ENCODE assay signal across 1 cellular context in genomic region chr15:40412095-40412759, GRCh38.
TF ChIP-seq lines count a peak whose summit lies in the region.

No MANE protein-coding gene starts in this region.

TF ChIP-seq in HepG2, 621 proteins besides CTCF, POLR2A, EP300 and RAD21 (continued from another document and continues in another):
- TF ChIP-seq, protein P1, sequence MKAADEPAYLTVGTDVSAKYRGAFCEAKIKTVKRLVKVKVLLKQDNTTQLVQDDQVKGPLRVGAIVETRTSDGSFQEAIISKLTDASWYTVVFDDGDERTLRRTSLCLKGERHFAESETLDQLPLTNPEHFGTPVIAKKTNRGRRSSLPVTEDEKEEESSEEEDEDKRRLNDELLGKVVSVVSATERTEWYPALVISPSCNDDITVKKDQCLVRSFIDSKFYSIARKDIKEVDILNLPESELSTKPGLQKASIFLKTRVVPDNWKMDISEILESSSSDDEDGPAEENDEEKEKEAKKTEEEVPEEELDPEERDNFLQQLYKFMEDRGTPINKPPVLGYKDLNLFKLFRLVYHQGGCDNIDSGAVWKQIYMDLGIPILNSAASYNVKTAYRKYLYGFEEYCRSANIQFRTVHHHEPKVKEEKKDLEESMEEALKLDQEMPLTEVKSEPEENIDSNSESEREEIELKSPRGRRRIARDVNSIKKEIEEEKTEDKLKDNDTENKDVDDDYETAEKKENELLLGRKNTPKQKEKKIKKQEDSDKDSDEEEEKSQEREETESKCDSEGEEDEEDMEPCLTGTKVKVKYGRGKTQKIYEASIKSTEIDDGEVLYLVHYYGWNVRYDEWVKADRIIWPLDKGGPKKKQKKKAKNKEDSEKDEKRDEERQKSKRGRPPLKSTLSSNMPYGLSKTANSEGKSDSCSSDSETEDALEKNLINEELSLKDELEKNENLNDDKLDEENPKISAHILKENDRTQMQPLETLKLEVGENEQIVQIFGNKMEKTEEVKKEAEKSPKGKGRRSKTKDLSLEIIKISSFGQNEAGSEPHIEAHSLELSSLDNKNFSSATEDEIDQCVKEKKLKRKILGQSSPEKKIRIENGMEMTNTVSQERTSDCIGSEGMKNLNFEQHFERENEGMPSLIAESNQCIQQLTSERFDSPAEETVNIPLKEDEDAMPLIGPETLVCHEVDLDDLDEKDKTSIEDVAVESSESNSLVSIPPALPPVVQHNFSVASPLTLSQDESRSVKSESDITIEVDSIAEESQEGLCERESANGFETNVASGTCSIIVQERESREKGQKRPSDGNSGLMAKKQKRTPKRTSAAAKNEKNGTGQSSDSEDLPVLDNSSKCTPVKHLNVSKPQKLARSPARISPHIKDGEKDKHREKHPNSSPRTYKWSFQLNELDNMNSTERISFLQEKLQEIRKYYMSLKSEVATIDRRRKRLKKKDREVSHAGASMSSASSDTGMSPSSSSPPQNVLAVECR (CRISPR knock-in tag; IDR thresholded peaks at IDR 0.05; ENCODE audit: borderline replicate concordance) = no peak; the same call in 1 of the 2 replicates
- TF ChIP-seq CREB1 (IDR thresholded peaks at IDR 0.05) (no peak), CREB1 (CRISPR knock-in tag; IDR thresholded peaks at IDR 0.05) (no peak), ZNF3 (CRISPR knock-in tag; IDR thresholded peaks at IDR 0.05) (no peak), ZNF780A (CRISPR knock-in tag; IDR thresholded peaks at IDR 0.05) (peak; percentile 72; the same call in 1 of the 2 replicates), ZBTB14 (CRISPR knock-in tag; IDR thresholded peaks at IDR 0.05) (no peak), KLF16 (CRISPR knock-in tag; IDR thresholded peaks at IDR 0.05) (no peak), MTA1 (CRISPR knock-in tag; IDR thresholded peaks at IDR 0.05; ENCODE audit: borderline replicate concordance) (no peak), ZNF451 (CRISPR knock-in tag; IDR thresholded peaks at IDR 0.05) (no peak), ZSCAN12 (CRISPR knock-in tag; IDR thresholded peaks at IDR 0.05) (no peak), SETDB1 (CRISPR knock-in tag; IDR thresholded peaks at IDR 0.05; ENCODE audit: borderline replicate concordance) (no peak), ZNF740 (CRISPR knock-in tag; IDR thresholded peaks at IDR 0.05) (no peak), ZNF557 (CRISPR knock-in tag; IDR thresholded peaks at IDR 0.05) (no peak), GTF3A (CRISPR knock-in tag; conservative IDR thresholded peaks at IDR 0.05) (no peak), MED8 (CRISPR knock-in tag; IDR thresholded peaks at IDR 0.05; ENCODE audit: insufficient replicate concordance) (no peak), ZNF441 (CRISPR knock-in tag; IDR thresholded peaks at IDR 0.05; ENCODE audit: borderline replicate concordance) (no peak), ZNF766 (CRISPR knock-in tag; IDR thresholded peaks at IDR 0.05; ENCODE audit: borderline replicate concordance) (no peak), ATF1 (CRISPR knock-in tag; IDR thresholded peaks at IDR 0.05) (no peak), ZSCAN30 (CRISPR knock-in tag; IDR thresholded peaks at IDR 0.05) (no peak), ZNF329 (CRISPR knock-in tag; IDR thresholded peaks at IDR 0.05; ENCODE audit: low read depth) (no peak), ZNF432 (CRISPR knock-in tag; IDR thresholded peaks at IDR 0.05; ENCODE audit: borderline replicate concordance) (no peak), NR0B2 (CRISPR knock-in tag; IDR thresholded peaks at IDR 0.05) (no peak), ZNF781 (CRISPR knock-in tag; IDR thresholded peaks at IDR 0.05; ENCODE audit: borderline replicate concordance, not compliant biosample characterization) (no peak), ZNF276 (CRISPR knock-in tag; IDR thresholded peaks at IDR 0.05; ENCODE audit: low read depth) (no peak), PATZ1 (CRISPR knock-in tag; IDR thresholded peaks at IDR 0.05) (peak; percentile 55; the same call in 1 of the 2 replicates), ATF4 (CRISPR knock-in tag; IDR thresholded peaks at IDR 0.05) (peak in 1 of 2 experiments; percentile 76; a peak in 2 of 4 replicates), ZNF777 (CRISPR knock-in tag; IDR thresholded peaks at IDR 0.05) (no peak), RELA (CRISPR knock-in tag; IDR thresholded peaks at IDR 0.05) (no peak), ZBTB3 (CRISPR knock-in tag; IDR thresholded peaks at IDR 0.05; ENCODE audit: borderline replicate concordance, low read depth) (no peak), RNF219 (CRISPR knock-in tag; IDR thresholded peaks at IDR 0.05) (no peak), ZSCAN5A (CRISPR knock-in tag; IDR thresholded peaks at IDR 0.05; ENCODE audit: borderline replicate concordance) (no peak), ARID2 (CRISPR knock-in tag; IDR thresholded peaks at IDR 0.05; ENCODE audit: borderline replicate concordance) (no peak), ZFP82 (CRISPR knock-in tag; IDR thresholded peaks at IDR 0.05; ENCODE audit: borderline replicate concordance) (no peak), ZNF496 (CRISPR knock-in tag; IDR thresholded peaks at IDR 0.05; ENCODE audit: insufficient replicate concordance) (no peak), ARHGAP35 (CRISPR knock-in tag; IDR thresholded peaks at IDR 0.05; ENCODE audit: borderline replicate concordance) (no peak), ZNF883 (CRISPR knock-in tag; IDR thresholded peaks at IDR 0.05; ENCODE audit: not compliant biosample characterization) (no peak), ZBTB20 (CRISPR knock-in tag; IDR thresholded peaks at IDR 0.05; ENCODE audit: borderline replicate concordance, low read depth) (no peak), MIER3 (CRISPR knock-in tag; IDR thresholded peaks at IDR 0.05; ENCODE audit: borderline replicate concordance) (peak; percentile 76; the same call in 1 of the 2 replicates), EHMT2 (IDR thresholded peaks at IDR 0.05; ENCODE audit: borderline replicate concordance, low read depth, low read length) (no peak)
- TF ChIP-seq, protein P2, sequence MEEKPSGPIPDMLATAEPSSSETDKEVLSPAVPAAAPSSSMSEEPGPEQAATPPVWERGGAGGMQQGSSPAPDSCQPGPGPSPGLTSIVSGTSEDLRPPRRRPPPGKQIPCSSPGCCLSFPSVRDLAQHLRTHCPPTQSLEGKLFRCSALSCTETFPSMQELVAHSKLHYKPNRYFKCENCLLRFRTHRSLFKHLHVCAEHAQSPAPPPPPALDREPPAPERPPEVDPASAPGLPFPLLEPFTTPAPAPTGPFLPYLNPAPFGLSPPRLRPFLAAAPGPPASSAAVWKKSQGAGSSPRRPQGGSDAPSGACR (CRISPR knock-in tag; IDR thresholded peaks at IDR 0.05) = no peak
- TF ChIP-seq, protein P3, sequence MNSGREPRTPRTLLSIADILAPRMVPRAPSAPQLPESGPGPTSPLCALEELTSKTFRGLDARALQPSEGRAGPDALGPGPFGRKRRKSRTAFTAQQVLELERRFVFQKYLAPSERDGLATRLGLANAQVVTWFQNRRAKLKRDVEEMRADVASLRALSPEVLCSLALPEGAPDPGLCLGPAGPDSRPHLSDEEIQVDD (CRISPR knock-in tag; IDR thresholded peaks at IDR 0.05; ENCODE audit: borderline replicate concordance) = no peak
- TF ChIP-seq, protein P4, sequence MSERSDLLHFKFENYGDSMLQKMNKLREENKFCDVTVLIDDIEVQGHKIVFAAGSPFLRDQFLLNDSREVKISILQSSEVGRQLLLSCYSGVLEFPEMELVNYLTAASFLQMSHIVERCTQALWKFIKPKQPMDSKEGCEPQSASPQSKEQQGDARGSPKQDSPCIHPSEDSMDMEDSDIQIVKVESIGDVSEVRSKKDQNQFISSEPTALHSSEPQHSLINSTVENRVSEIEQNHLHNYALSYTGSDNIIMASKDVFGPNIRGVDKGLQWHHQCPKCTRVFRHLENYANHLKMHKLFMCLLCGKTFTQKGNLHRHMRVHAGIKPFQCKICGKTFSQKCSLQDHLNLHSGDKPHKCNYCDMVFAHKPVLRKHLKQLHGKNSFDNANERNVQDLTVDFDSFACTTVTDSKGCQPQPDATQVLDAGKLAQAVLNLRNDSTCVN (CRISPR knock-in tag; IDR thresholded peaks at IDR 0.05; ENCODE audit: borderline replicate concordance) = no peak
